In genomic region chr6:144897441-144897921, GRCh38 we compare ENCODE assay signal across 8 cellular contexts.
DNase-seq lines count a peak whose midpoint lies in the region; ATAC-seq and TF ChIP-seq lines count a peak whose summit lies in the region.

No MANE protein-coding gene starts in this region.

- H3K4me1 Mint-ChIP-seq in type B pancreatic cell (ENCODE audit: unreplicated experiment): peaks cover 14% of the 10 kb centered on the region

- TF ChIP-seq CTCF in fibroblast of the aortic adventitia (IDR thresholded peaks at IDR 0.05; ENCODE audit: insufficient read depth, low read length) (no peak), type B pancreatic cell (conservative IDR thresholded peaks at IDR 0.05) (no peak)

- ATAC-seq in HG03457 (IDR thresholded peaks at IDR 0.05; ENCODE audit: unreplicated experiment): no peak
- no peak for ATAC-seq in GM19324 (IDR thresholded peaks at IDR 0.05; ENCODE audit: low FRiP score, unreplicated experiment)

- H3K36me3 Mint-ChIP-seq in type B pancreatic cell: no peaks in the 10 kb centered on the region

- H3K4me3 Mint-ChIP-seq in type B pancreatic cell: no peak overlapping the region

- H3K27me3 Mint-ChIP-seq in type B pancreatic cell: peaks cover 8% of the 10 kb centered on the region

- H3K9me3 Mint-ChIP-seq in type B pancreatic cell: peaks cover 3% of the 10 kb centered on the region

- DNase-seq in NCI-H748 (lab: John Stamatoyannopoulos, UW; ENCODE audit: unreplicated experiment) (peak; percentile 11), NCI-H748 treated with DMSO at 0.1 percent for 48 hours (lab: John Stamatoyannopoulos, UW) (no peak), SW 1271 (lab: John Stamatoyannopoulos, UW) (peak; percentile 58 to 88), fibroblast of the aortic adventitia (ENCODE audit: low read depth) (peak; percentile 82), type B pancreatic cell (ENCODE audit: extremely low spot score, unreplicated experiment) (no peak)
- no peak for DNase-seq in stimulated activated CD4-positive, alpha-beta T cell treated with anti-CD3 and anti-CD28 coated beads, Interleukin-12 subunit alpha, Interleukin-12 subunit beta, amount 100 ng/mL, for 4 hours

- peak overlapping the region; percentile 39 for H3K27ac Mint-ChIP-seq in type B pancreatic cell

- no peak overlapping the region for H3K4me3 ChIP-seq in fibroblast of the aortic adventitia (ENCODE audit: low read depth, low read length)

Comparison
In these comparisons a context has a peak if more than half of its experiments do, and no peak if none do; other contexts are left out.
1. DNase-seq: peak in NCI-H748 (single experiment), SW 1271 (2 of 2) and fibroblast of the aortic adventitia (single experiment); none in NCI-H748 treated with DMSO at 0.1 percent for 48 hours (single experiment), type B pancreatic cell (single experiment) and stimulated activated CD4-positive, alpha-beta T cell treated with anti-CD3 and anti-CD28 coated beads, Interleukin-12 subunit alpha, Interleukin-12 subunit beta, amount 100 ng/mL, for 4 hours (single experiment).